9 cellular contexts compared by ENCODE assay signal in genomic region chr2:127128508-127128907, GRCh38. TPM values are rescaled to one million over a fixed set of nuclear protein-coding genes. Genes with fewer than 3 reads are reported as not detected.
A peak's percentile ranks its signal among the peaks of the same experiment; 100 is the strongest.
DNase-seq lines count a peak whose midpoint lies in the region; ATAC-seq and TF ChIP-seq lines count a peak whose summit lies in the region.
"Had no signal": no experiment of that assay in that cellular context is flagged by ENCODE, and none has a peak within 500 bp of the region (broad histone marks: within the 10 kb centered on the region; RNA-seq: fewer than 3 reads in every experiment).

No MANE protein-coding gene starts in this region.

- 47 to 71% methylated on average over 5 to 7 of the region's 8 CpGs for WGBS in gastroesophageal sphincter (ENCODE audit: low coverage in 1 of 2), 2 donors

- POLR2A ChIA-PET in activated naive CD8-positive, alpha-beta T cell treated with anti-CD3 and anti-CD28 coated beads, Interleukin-2, amount 10 ng/mL, durations not matched to agents 7 days and 5 days (lab: Charles Lee), result no interaction called here

- H3K4me1 ChIP-seq in OCI-LY3 (ENCODE audit: low read length) (peaks cover 8% of the 10 kb centered on the region), iPS-20b (ENCODE audit: insufficient read depth, low read length) (peaks cover 5% of the 10 kb centered on the region; the same call in 1 of the 2 replicates), gastroesophageal sphincter (no peaks in the 10 kb centered on the region)

- H3K36me3 Mint-ChIP-seq in activated naive CD8-positive, alpha-beta T cell treated with anti-CD3 and anti-CD28 coated beads, Interleukin-2, amount 10 ng/mL, durations not matched to agents 7 days and 5 days, result no peaks in the 10 kb centered on the region
- no peaks in the 10 kb centered on the region for H3K36me3 Mint-ChIP-seq in activated naive CD8-positive, alpha-beta T cell treated with anti-CD3 and anti-CD28 coated beads, Interleukin-2, amount 50 U/mL, for 24 hours (ENCODE audit: low read depth)
- H3K36me3 Mint-ChIP-seq: CD4-positive, CD25-positive, alpha-beta regulatory T cell had no signal

- H3K79me2 ChIP-seq in OCI-LY3 (ENCODE audit: low read length), result no peaks in the 10 kb centered on the region

- peak overlapping the region; percentile 69 for H3K4me3 ChIP-seq in OCI-LY3 (ENCODE audit: low read length)
- H3K4me3 ChIP-seq in iPS-20b (ENCODE audit: low read length), result 0 out of 2 replicates have a peak overlapping the region, but pooled peaks have one; percentile 20
- no peak overlapping the region for H3K4me3 ChIP-seq in gastroesophageal sphincter

- DNase-seq in activated naive CD8-positive, alpha-beta T cell treated with anti-CD3 and anti-CD28 coated beads, Interleukin-2, amount 10 ng/mL, durations not matched to agents 7 days and 5 days, result no peak
- no peak for DNase-seq in activated naive CD8-positive, alpha-beta T cell treated with anti-CD3 and anti-CD28 coated beads, Interleukin-2, amount 50 U/mL, for 24 hours
- DNase-seq in ureter (ENCODE audit: low spot score), result peak; percentile 71
- no peak for DNase-seq in activated effector memory CD4-positive, alpha-beta T cell treated with anti-CD3 and anti-CD28 coated beads, Interleukin-2, amount 50 U/mL, for 16 hours

- H3K4me3 Mint-ChIP-seq in activated naive CD8-positive, alpha-beta T cell treated with anti-CD3 and anti-CD28 coated beads, Interleukin-2, amount 10 ng/mL, durations not matched to agents 7 days and 5 days, result no peak overlapping the region
- H3K4me3 Mint-ChIP-seq in activated naive CD8-positive, alpha-beta T cell treated with anti-CD3 and anti-CD28 coated beads, Interleukin-2, amount 50 U/mL, for 24 hours, result no peak overlapping the region
- H3K4me3 Mint-ChIP-seq: CD4-positive, CD25-positive, alpha-beta regulatory T cell had no signal

- H3K27ac ChIP-seq in OCI-LY3 (ENCODE audit: low read length) (no peak overlapping the region), iPS-20b (ENCODE audit: low read length) (no peak overlapping the region), gastroesophageal sphincter (no peak overlapping the region)

- TF ChIP-seq CTCF in OCI-LY3 (IDR thresholded peaks at IDR 0.05; ENCODE audit: low read depth, low read length), result no peak
- no peak for TF ChIP-seq CTCF in gastroesophageal sphincter (IDR thresholded peaks at IDR 0.05)

- H2AFZ ChIP-seq in OCI-LY3 (ENCODE audit: low read depth, low read length), result peak overlapping the region; percentile 86

- H3K9ac ChIP-seq in OCI-LY3 (ENCODE audit: low read length) (peak overlapping the region; percentile 37), iPS-20b (ENCODE audit: low read depth, low read length) (no peak overlapping the region; the same call in 1 of the 2 replicates)

- TF ChIP-seq POLR2A in gastroesophageal sphincter (IDR thresholded peaks at IDR 0.05), result no peak

- H3K36me3 ChIP-seq in OCI-LY3 (replicated peaks; ENCODE audit: low read depth, low read length) (no peaks in the 10 kb centered on the region), iPS-20b (ENCODE audit: insufficient read depth, low read depth, low read length) (no peaks in the 10 kb centered on the region), gastroesophageal sphincter (no peaks in the 10 kb centered on the region)

- ATAC-seq in activated naive CD8-positive, alpha-beta T cell treated with anti-CD3 and anti-CD28 coated beads, Interleukin-2, amount 10 ng/mL, durations not matched to agents 7 days and 5 days (ENCODE audit: low read depth), result peak; percentile 50
- ATAC-seq in activated naive CD8-positive, alpha-beta T cell treated with anti-CD3 and anti-CD28 coated beads, Interleukin-2, amount 50 U/mL, for 24 hours, result no peak
- ATAC-seq in HG02938 (IDR thresholded peaks at IDR 0.05; ENCODE audit: unreplicated experiment) (peak; percentile 94), gastroesophageal sphincter (no peak)

- no peaks in the 10 kb centered on the region for H4K20me1 ChIP-seq in OCI-LY3 (ENCODE audit: insufficient read depth, low read length)

- no peak overlapping the region for H3K27ac Mint-ChIP-seq in activated naive CD8-positive, alpha-beta T cell treated with anti-CD3 and anti-CD28 coated beads, Interleukin-2, amount 10 ng/mL, durations not matched to agents 7 days and 5 days
- no peak overlapping the region for H3K27ac Mint-ChIP-seq in activated naive CD8-positive, alpha-beta T cell treated with anti-CD3 and anti-CD28 coated beads, Interleukin-2, amount 50 U/mL, for 24 hours
- H3K27ac Mint-ChIP-seq: CD4-positive, CD25-positive, alpha-beta regulatory T cell had no signal

- no peaks in the 10 kb centered on the region for H3K9me3 Mint-ChIP-seq in activated naive CD8-positive, alpha-beta T cell treated with anti-CD3 and anti-CD28 coated beads, Interleukin-2, amount 10 ng/mL, durations not matched to agents 7 days and 5 days
- H3K9me3 Mint-ChIP-seq in activated naive CD8-positive, alpha-beta T cell treated with anti-CD3 and anti-CD28 coated beads, Interleukin-2, amount 50 U/mL, for 24 hours, result no peaks in the 10 kb centered on the region
- H3K9me3 Mint-ChIP-seq: CD4-positive, CD25-positive, alpha-beta regulatory T cell had no signal

- peaks cover 9% of the 10 kb centered on the region for H3K27me3 Mint-ChIP-seq in activated naive CD8-positive, alpha-beta T cell treated with anti-CD3 and anti-CD28 coated beads, Interleukin-2, amount 10 ng/mL, durations not matched to agents 7 days and 5 days
- peaks cover 1% of the 10 kb centered on the region for H3K27me3 Mint-ChIP-seq in activated naive CD8-positive, alpha-beta T cell treated with anti-CD3 and anti-CD28 coated beads, Interleukin-2, amount 50 U/mL, for 24 hours

- TF ChIP-seq EP300 in gastroesophageal sphincter (IDR thresholded peaks at IDR 0.05), result no peak

- no peaks in the 10 kb centered on the region for H3K27me3 ChIP-seq in OCI-LY3 (ENCODE audit: low read depth, low read length)
- no peaks in the 10 kb centered on the region for H3K27me3 ChIP-seq in iPS-20b (ENCODE audit: insufficient read depth, low read length)
- no peaks in the 10 kb centered on the region for H3K27me3 ChIP-seq in gastroesophageal sphincter

- H3K9me3 ChIP-seq in OCI-LY3 (ENCODE audit: insufficient read depth, low read length) (no peaks in the 10 kb centered on the region), iPS-20b (ENCODE audit: insufficient read depth, low read depth, low read length) (no peaks in the 10 kb centered on the region; the same call in 1 of the 2 replicates), gastroesophageal sphincter (no peaks in the 10 kb centered on the region)

- peak overlapping the region; percentile 79 for H3K4me2 ChIP-seq in OCI-LY3 (ENCODE audit: low read length)

- H3K4me1 Mint-ChIP-seq in activated naive CD8-positive, alpha-beta T cell treated with anti-CD3 and anti-CD28 coated beads, Interleukin-2, amount 10 ng/mL, durations not matched to agents 7 days and 5 days, result no peaks in the 10 kb centered on the region
- H3K4me1 Mint-ChIP-seq in activated naive CD8-positive, alpha-beta T cell treated with anti-CD3 and anti-CD28 coated beads, Interleukin-2, amount 50 U/mL, for 24 hours, result peaks cover 1% of the 10 kb centered on the region
- H3K4me1 Mint-ChIP-seq: CD4-positive, CD25-positive, alpha-beta regulatory T cell had no signal

RNA-seq across cellular contexts. Expression of gene BIN1, which starts 21.6 kb away (rescaled TPM):
- total RNA-seq in activated naive CD8-positive, alpha-beta T cell treated with anti-CD3 and anti-CD28 coated beads, Interleukin-2, amount 10 ng/mL, durations not matched to agents 7 days and 5 days, result 100 to 1,000 TPM; 160 to 161 TPM
- total RNA-seq in ureter, result 51.6 TPM
- total RNA-seq in gastroesophageal sphincter, result 100 to 1,000 TPM in 1 of 4 donors, 10 to 100 TPM in 3; 36.1 to 101 (median 53.9) TPM

Comparison
In these comparisons a context has a peak if more than half of its experiments do, and no peak if none do; other contexts are left out.
1. ATAC-seq: peak in activated naive CD8-positive, alpha-beta T cell treated with anti-CD3 and anti-CD28 coated beads, Interleukin-2, amount 10 ng/mL, durations not matched to agents 7 days and 5 days (single experiment) and HG02938 (single experiment); none in activated naive CD8-positive, alpha-beta T cell treated with anti-CD3 and anti-CD28 coated beads, Interleukin-2, amount 50 U/mL, for 24 hours (single experiment) and gastroesophageal sphincter (single experiment).
2. H3K4me3 ChIP-seq: peak in OCI-LY3 (single experiment) and iPS-20b (single experiment); none in gastroesophageal sphincter (0 of 2).